Comparison of ENCODE assay signal across 11 cellular contexts in genomic region chr11:73372371-73372993, GRCh38. TPM values are rescaled to one million over a fixed set of nuclear protein-coding genes. Genes with fewer than 3 reads are reported as not detected.
DNase-seq lines count a peak whose midpoint lies in the region; ATAC-seq, FAIRE-seq and TF ChIP-seq lines count a peak whose summit lies in the region.
"Had no signal": no experiment of that assay in that cellular context is flagged by ENCODE, and none has a peak within 500 bp of the region (broad histone marks: within the 10 kb centered on the region; RNA-seq: fewer than 3 reads in every experiment).

No MANE protein-coding gene starts in this region.

- no peaks in the 10 kb centered on the region for H3K36me3 ChIP-seq in PC-3 (ENCODE audit: low read depth, low read length)
- H3K36me3 ChIP-seq in testis (ENCODE audit: low read depth, missing control alignments): no peaks in the 10 kb centered on the region

- no peaks in the 10 kb centered on the region for H3K9me3 ChIP-seq in PC-3 (ENCODE audit: low read length)
- no peaks in the 10 kb centered on the region for H3K9me3 ChIP-seq in testis

- peaks cover 3% of the 10 kb centered on the region; the same call in 1 of the 2 replicates for H4K20me1 ChIP-seq in PC-3 (ENCODE audit: low read length)

- 56 to 73% methylated on average over 7 of the region's 7 CpGs for WGBS in testis, 2 donors

- no peaks in the 10 kb centered on the region for H3K9me3 Mint-ChIP-seq in stimulated activated naive CD8-positive, alpha-beta T cell treated with anti-CD3 and anti-CD28 coated beads, Interleukin-15, Interleukin-2, amounts not matched to agents 100 ng/mL and 50 ng/mL, for 24 hours
- H3K9me3 Mint-ChIP-seq in stimulated activated naive CD8-positive, alpha-beta T cell treated with anti-CD3 and anti-CD28 coated beads, Interleukin-15, amount 100 ng/mL, for 72 hours: no peaks in the 10 kb centered on the region
- H3K9me3 Mint-ChIP-seq: activated naive CD8-positive, alpha-beta T cell treated with anti-CD3 and anti-CD28 coated beads, Interleukin-2, amount 50 U/mL, for 24 hours; immature natural killer cell had no signal

- TF ChIP-seq POLR2A in testis (IDR thresholded peaks at IDR 0.05): no peak

- DNase-seq in stimulated activated naive CD8-positive, alpha-beta T cell treated with anti-CD3 and anti-CD28 coated beads, Interleukin-15, amount 100 ng/mL, for 72 hours: no peak
- peak; percentile 44 for DNase-seq in PC-3
- DNase-seq in fibroblast of mammary gland (ENCODE audit: low read depth): no peak
- peak; percentile 30 for DNase-seq in urothelium cell line (ENCODE audit: low spot score)
- DNase-seq in NCI-H2029 treated with DMSO at 0.1 percent for 48 hours (lab: John Stamatoyannopoulos, UW): no peak
- DNase-seq in testis: no peak
- no peak for DNase-seq in GM13977 (ENCODE audit: low spot score)
- DNase-seq: activated naive CD8-positive, alpha-beta T cell treated with anti-CD3 and anti-CD28 coated beads, Interleukin-2, amount 50 U/mL, for 24 hours; immature natural killer cell; NCI-H1092 had no signal

- POLR2A ChIA-PET in PC-3 (lab: Charles Lee; ENCODE audit: unreplicated experiment): no interaction called here

- peaks cover 5% of the 10 kb centered on the region for H3K36me3 Mint-ChIP-seq in stimulated activated naive CD8-positive, alpha-beta T cell treated with anti-CD3 and anti-CD28 coated beads, Interleukin-15, Interleukin-2, amounts not matched to agents 100 ng/mL and 50 ng/mL, for 24 hours (ENCODE audit: low read depth)
- H3K36me3 Mint-ChIP-seq: immature natural killer cell had no signal

- in situ Hi-C loops in GM13977 (cut with MboI; ENCODE audit: low pct_unique_long_range_greater_than_20kb, low sequenced_read_pairs, unreplicated experiment): loop anchor here (25.0 kb wide), 1 partner anchor 290 kb away; no protein-coding TSS in a partner anchor

- H3K9ac ChIP-seq in PC-3 (ENCODE audit: low read length): no peak overlapping the region

- H3K4me1 Mint-ChIP-seq in stimulated activated naive CD8-positive, alpha-beta T cell treated with anti-CD3 and anti-CD28 coated beads, Interleukin-15, Interleukin-2, amounts not matched to agents 100 ng/mL and 50 ng/mL, for 24 hours (ENCODE audit: low read depth): peaks cover 30% of the 10 kb centered on the region
- H3K4me1 Mint-ChIP-seq in stimulated activated naive CD8-positive, alpha-beta T cell treated with anti-CD3 and anti-CD28 coated beads, Interleukin-15, amount 100 ng/mL, for 72 hours: peaks cover 32% of the 10 kb centered on the region

- H3K9me2 ChIP-seq in PC-3 (replicated peaks; ENCODE audit: low read length): no peaks in the 10 kb centered on the region

- no peak overlapping the region for H3K4me3 Mint-ChIP-seq in stimulated activated naive CD8-positive, alpha-beta T cell treated with anti-CD3 and anti-CD28 coated beads, Interleukin-15, Interleukin-2, amounts not matched to agents 100 ng/mL and 50 ng/mL, for 24 hours
- H3K4me3 Mint-ChIP-seq in stimulated activated naive CD8-positive, alpha-beta T cell treated with anti-CD3 and anti-CD28 coated beads, Interleukin-15, amount 100 ng/mL, for 72 hours: no peak overlapping the region
- H3K4me3 Mint-ChIP-seq: activated naive CD8-positive, alpha-beta T cell treated with anti-CD3 and anti-CD28 coated beads, Interleukin-2, amount 50 U/mL, for 24 hours; immature natural killer cell had no signal

- H2AFZ ChIP-seq in PC-3 (ENCODE audit: low read length): no peak overlapping the region

- no peaks in the 10 kb centered on the region for H3K27me3 Mint-ChIP-seq in stimulated activated naive CD8-positive, alpha-beta T cell treated with anti-CD3 and anti-CD28 coated beads, Interleukin-15, Interleukin-2, amounts not matched to agents 100 ng/mL and 50 ng/mL, for 24 hours
- H3K27me3 Mint-ChIP-seq in stimulated activated naive CD8-positive, alpha-beta T cell treated with anti-CD3 and anti-CD28 coated beads, Interleukin-15, amount 100 ng/mL, for 72 hours: no peaks in the 10 kb centered on the region
- H3K27me3 Mint-ChIP-seq: activated naive CD8-positive, alpha-beta T cell treated with anti-CD3 and anti-CD28 coated beads, Interleukin-2, amount 50 U/mL, for 24 hours had no signal

- no peak for ATAC-seq in stimulated activated naive CD8-positive, alpha-beta T cell treated with anti-CD3 and anti-CD28 coated beads, Interleukin-15, amount 100 ng/mL, for 72 hours
- no peak for ATAC-seq in PC-3
- ATAC-seq: activated naive CD8-positive, alpha-beta T cell treated with anti-CD3 and anti-CD28 coated beads, Interleukin-2, amount 50 U/mL, for 24 hours had no signal

- H3F3A ChIP-seq in PC-3 (ENCODE audit: low read length, unreplicated experiment): no peaks in the 10 kb centered on the region

- peaks cover 12% of the 10 kb centered on the region for H3K79me2 ChIP-seq in PC-3 (ENCODE audit: low read length)

- H3K27ac Mint-ChIP-seq in stimulated activated naive CD8-positive, alpha-beta T cell treated with anti-CD3 and anti-CD28 coated beads, Interleukin-15, Interleukin-2, amounts not matched to agents 100 ng/mL and 50 ng/mL, for 24 hours: peak overlapping the region; percentile 9
- peak overlapping the region in 1 of 2 donors; percentile 55 for H3K27ac Mint-ChIP-seq in stimulated activated naive CD8-positive, alpha-beta T cell treated with anti-CD3 and anti-CD28 coated beads, Interleukin-15, amount 100 ng/mL, for 72 hours
- H3K27ac Mint-ChIP-seq: activated naive CD8-positive, alpha-beta T cell treated with anti-CD3 and anti-CD28 coated beads, Interleukin-2, amount 50 U/mL, for 24 hours had no signal

- H3K27me3 ChIP-seq in PC-3 (ENCODE audit: low read length): no peaks in the 10 kb centered on the region
- H3K27me3 ChIP-seq in testis: no peaks in the 10 kb centered on the region

- H3K4me3 ChIP-seq in PC-3 (ENCODE audit: low read length): no peak overlapping the region
- H3K4me3 ChIP-seq in fibroblast of mammary gland (ENCODE audit: control insufficient read depth, low read depth, low read length): no peak overlapping the region
- no peak overlapping the region for H3K4me3 ChIP-seq in testis

- H3K27ac ChIP-seq in PC-3 (ENCODE audit: low read length): no peak overlapping the region
- no peak overlapping the region for H3K27ac ChIP-seq in testis

- intact Hi-C loops in PC-3 (cut with micrococcal nuclease): no loop called here
- intact Hi-C loops in testis (cut with DNase I; ENCODE audit: low total_unique reads): loop anchor here (10.0 kb wide), 1 partner anchor 68 kb away; the partner anchor contains the start of gene ARHGEF17

- H3K4me2 ChIP-seq in PC-3 (ENCODE audit: low read length): no peak overlapping the region

- peak; percentile 42 for TF ChIP-seq CTCF in PC-3 (conservative IDR thresholded peaks at IDR 0.05; ENCODE audit: low read depth, low read length)
- TF ChIP-seq CTCF in fibroblast of mammary gland (conservative IDR thresholded peaks at IDR 0.05; ENCODE audit: control insufficient read depth, insufficient read depth, low read depth, low read length): peak; percentile 21
- no peak for TF ChIP-seq CTCF in testis (IDR thresholded peaks at IDR 0.05)
- no peak for TF ChIP-seq CTCF in GM13977 (IDR thresholded peaks at IDR 0.05; ENCODE audit: extremely low read depth, insufficient read depth, missing control alignments)

- no TSS peak for BruUV-seq in PC-3 (replicated peaks; lab: Mats Ljungman, UMichigan)

- CTCF ChIA-PET in PC-3 (lab: Charles Lee): interaction anchor here (1.4 to 2.0 kb wide), 2 partner anchors 21 kb away, joined by 6 read pairs; no protein-coding TSS in a partner anchor

- H3K4me1 ChIP-seq in PC-3 (ENCODE audit: insufficient read depth, low read length) (peaks cover 7% of the 10 kb centered on the region), testis (no peaks in the 10 kb centered on the region)

- no peak for FAIRE-seq in urothelium cell line (lab: Jason Lieb, UNC)

RNA-seq across cellular contexts. Expression of gene RELT, which starts 3.7 kb away (rescaled TPM):
- 24.5 and 34.0 TPM in 2 replicates for total RNA-seq in PC-3 (2014; rRNA removed)
- total RNA-seq in testis: 1 to 10 TPM; 8.4 to 8.6 TPM
- 6.2 TPM for polyA plus RNA-seq in testis (ENCODE audit: insufficient read depth, low read depth, low replicate concordance)

Comparison
In these comparisons a context has a peak if more than half of its experiments do, and no peak if none do; other contexts are left out.
1. DNase-seq: peak in PC-3 (single experiment) and urothelium cell line (single experiment); none in stimulated activated naive CD8-positive, alpha-beta T cell treated with anti-CD3 and anti-CD28 coated beads, Interleukin-15, amount 100 ng/mL, for 72 hours (0 of 2), fibroblast of mammary gland (single experiment), NCI-H2029 treated with DMSO at 0.1 percent for 48 hours (single experiment), testis (single experiment) and GM13977 (single experiment).
2. CTCF ChIP-seq: peak in PC-3 (single experiment) and fibroblast of mammary gland (single experiment); none in testis (0 of 3) and GM13977 (single experiment).